ENCODE assay signal across 8 cellular contexts in the genomic region with DNA sequence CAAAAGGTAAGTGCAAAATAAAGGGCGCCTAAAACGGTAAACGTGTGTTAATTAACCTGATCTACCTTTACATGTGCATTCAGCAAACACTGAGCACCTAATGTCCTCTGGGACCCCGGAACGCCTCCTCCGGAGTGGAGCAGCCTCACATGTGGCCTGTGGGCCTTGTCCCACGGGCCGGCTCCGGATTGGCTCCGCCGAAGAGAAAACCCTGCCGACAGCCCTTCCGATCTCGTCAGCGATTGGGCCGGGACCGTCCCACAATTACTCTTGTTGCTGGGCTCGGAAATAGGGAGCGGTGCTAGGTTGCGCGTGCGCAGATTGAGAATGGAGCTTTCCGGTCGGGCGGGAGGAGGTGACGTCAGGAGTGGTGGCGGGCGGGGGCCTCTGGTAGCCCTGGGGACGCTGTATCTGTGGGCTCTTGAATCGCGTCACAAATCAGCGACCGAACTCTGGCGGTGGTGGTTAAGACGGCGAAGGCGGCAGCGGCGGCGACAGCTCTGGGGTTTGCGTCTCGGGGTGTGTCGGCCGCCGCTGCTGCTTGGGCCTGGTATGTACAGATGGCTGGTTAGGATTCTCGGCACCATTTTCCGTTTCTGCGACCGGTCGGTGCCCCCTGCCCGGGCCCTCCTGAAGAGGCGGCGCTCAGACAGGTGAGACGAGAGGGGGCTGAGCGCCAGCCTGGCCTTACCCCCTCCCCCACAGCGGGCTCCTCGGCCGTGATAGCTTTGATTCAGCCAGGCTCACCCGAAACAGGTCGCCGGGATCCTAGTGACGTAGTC.
DNase-seq lines count a peak whose midpoint lies in the region; ATAC-seq lines count a peak whose summit lies in the region.

TSS of gene SENP2 (plus strand) at position 434 of the 782 bp plus-strand sequence. CDS start at position 553, 119 bp downstream.

- DNase-seq in C1 segment of cervical spinal cord (lab: John Stamatoyannopoulos, UW) = peak; percentile 96 to 99 (median 99)
- DNase-seq in NCI-H748 treated with DMSO at 0.1 percent for 48 hours (lab: John Stamatoyannopoulos, UW) = peak; percentile 90
- peak; percentile 99 for DNase-seq in activated CD4-positive, alpha-beta T cell treated with anti-CD3 and anti-CD28 coated beads, Interleukin-2, amount 50 U/mL, for 24 hours (ENCODE audit: low read depth in 1 of 2, low spot score in 1 of 2)
- DNase-seq in dedifferentiated amniotic fluid mesenchymal stem cell (ENCODE audit: extremely low spot score) = peak; percentile 99
- DNase-seq in left kidney (ENCODE audit: low read depth, low spot score) = peak; percentile 100
- DNase-seq in stimulated activated CD4-positive, alpha-beta T cell treated with anti-CD3 and anti-CD28 coated beads, Interleukin-2, amount 100 ng/mL, for 24 hours = peak; percentile 99

- ATAC-seq in GM19372 (IDR thresholded peaks at IDR 0.05; ENCODE audit: low read depth, unreplicated experiment) (peak; percentile 97), HG03558 (IDR thresholded peaks at IDR 0.05; ENCODE audit: extremely low read depth, unreplicated experiment) (peak; percentile 90)

Comparison
In these comparisons a context has a peak if more than half of its experiments do, and no peak if none do; other contexts are left out.
1. Peak in every context shown above with its lines: DNase-seq and ATAC-seq.